ENCODE assay signal across 1 cellular context in the genomic region with DNA sequence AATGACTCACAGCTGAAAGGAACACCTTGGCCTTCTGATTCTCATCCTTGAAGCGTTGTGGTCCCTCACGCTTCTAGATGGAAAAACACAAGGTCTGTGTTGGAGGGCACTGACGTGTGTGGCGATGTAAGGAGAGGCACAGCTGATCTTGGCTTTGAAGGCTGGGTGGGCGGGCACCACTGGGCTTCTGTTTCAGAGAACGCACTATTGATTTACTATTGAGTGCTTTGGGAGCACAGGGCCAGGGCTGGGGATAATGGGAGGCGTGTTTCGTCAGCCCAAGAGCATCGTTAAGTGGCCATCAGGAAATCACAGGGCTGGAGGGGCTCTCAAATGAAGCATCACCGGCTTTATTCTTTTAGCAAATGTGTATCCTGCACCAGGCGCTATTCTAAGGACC.
TF ChIP-seq lines count a peak whose summit lies in the region.

No MANE protein-coding gene starts in this region.

TF ChIP-seq in H1, 55 proteins besides CTCF, POLR2A, EP300 and RAD21 (continued from another document):
- no peak for TF ChIP-seq CTBP2 (IDR thresholded peaks at IDR 0.05; ENCODE audit: borderline replicate concordance, insufficient read depth, insufficient read length, low read length)
- TF ChIP-seq BACH1 (IDR thresholded peaks at IDR 0.05; ENCODE audit: low read length) = no peak
